Comparison of ENCODE assay signal across 8 cellular contexts in the genomic region with DNA sequence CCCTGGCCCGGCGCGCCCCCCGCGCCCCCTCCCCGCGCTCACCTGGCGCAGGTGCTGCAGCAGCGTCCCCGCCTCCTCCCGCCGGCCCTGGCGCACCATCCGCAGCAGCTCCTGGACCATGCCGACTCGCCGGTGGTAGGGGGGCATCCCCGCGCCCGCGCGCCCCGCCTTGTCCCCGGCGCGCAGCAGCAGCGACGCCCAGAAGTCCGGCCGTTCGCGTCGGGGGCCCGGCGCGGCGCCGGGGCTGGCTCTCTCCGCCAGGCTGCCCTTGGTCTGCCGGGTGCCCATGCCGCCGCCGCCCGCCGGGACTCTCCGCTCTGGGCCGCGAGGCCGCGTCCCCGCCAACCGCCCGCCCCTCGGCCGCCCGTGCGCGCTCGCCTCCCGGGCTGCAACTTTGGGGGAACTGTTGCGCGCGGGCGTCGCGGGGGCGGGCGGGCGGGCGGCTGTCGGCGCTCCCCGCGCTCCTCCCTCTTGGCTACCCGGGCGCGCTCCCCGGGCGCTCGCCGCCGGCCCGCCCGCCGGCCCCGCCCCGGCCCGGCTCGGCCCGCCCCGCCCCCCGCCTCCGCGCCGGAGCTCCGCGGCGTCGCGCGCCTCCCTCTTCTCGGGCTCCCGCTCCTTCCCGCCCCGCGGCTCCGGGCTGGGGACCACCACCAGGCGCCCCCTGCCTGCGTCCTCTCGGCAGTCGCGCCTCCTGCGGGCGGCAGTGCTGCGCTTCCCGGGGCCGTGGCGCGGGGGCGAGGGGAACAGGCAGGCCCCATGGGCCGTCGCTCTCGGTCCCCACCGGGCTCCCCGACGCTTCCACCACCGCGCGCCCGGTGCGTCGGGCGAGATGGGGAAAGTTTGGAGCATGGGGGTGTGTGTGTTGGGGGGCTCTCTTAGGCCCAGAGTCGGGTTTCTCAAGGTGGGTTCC. TPM values are rescaled to one million over a fixed set of nuclear protein-coding genes. Genes with fewer than 3 reads are reported as not detected.
DNase-seq lines count a peak whose midpoint lies in the region; ATAC-seq and TF ChIP-seq lines count a peak whose summit lies in the region.

LRRC75A (minus strand) TSS at position 491 of the 910 bp plus-strand sequence; CDS start at position 288, 203 bp downstream.

- H3K36me3 Mint-ChIP-seq in CD4-positive, alpha-beta T cell (ENCODE audit: low read depth) = no peaks in the 10 kb centered on the region
- no peaks in the 10 kb centered on the region for H3K36me3 Mint-ChIP-seq in activated naive CD8-positive, alpha-beta T cell treated with anti-CD3 and anti-CD28 coated beads for 36 hours

- no peaks in the 10 kb centered on the region for H3K9me3 Mint-ChIP-seq in CD4-positive, alpha-beta T cell
- H3K9me3 Mint-ChIP-seq in activated naive CD8-positive, alpha-beta T cell treated with anti-CD3 and anti-CD28 coated beads for 36 hours = no peaks in the 10 kb centered on the region

- H3K4me3 Mint-ChIP-seq in CD4-positive, alpha-beta T cell = peak within 1 kb of the TSS; percentile 89
- H3K4me3 Mint-ChIP-seq in activated naive CD8-positive, alpha-beta T cell treated with anti-CD3 and anti-CD28 coated beads for 36 hours = peak within 1 kb of the TSS; percentile 70

- H3K27me3 ChIP-seq in CD4-positive, alpha-beta T cell (ENCODE audit: control insufficient read depth, insufficient read depth, low read length) = no peaks in the 10 kb centered on the region

- no peaks in the 10 kb centered on the region for H3K27me3 Mint-ChIP-seq in CD4-positive, alpha-beta T cell
- H3K27me3 Mint-ChIP-seq in activated naive CD8-positive, alpha-beta T cell treated with anti-CD3 and anti-CD28 coated beads for 36 hours = peaks cover 3% of the 10 kb centered on the region

- H3K4me1 ChIP-seq in HEK293 (ENCODE audit: control insufficient read depth, insufficient read depth, low read length) = peaks cover 9% of the 10 kb centered on the region

- no peak within 1 kb of the TSS for H3K27ac ChIP-seq in CD4-positive, alpha-beta T cell (ENCODE audit: low read depth, low read length)
- H3K27ac ChIP-seq in HEK293 (ENCODE audit: extremely low read depth, low read depth, low read length) = peak within 1 kb of the TSS; percentile 69; the same call in 1 of the 2 replicates

- H3K36me3 ChIP-seq in HEK293 (ENCODE audit: control insufficient read depth in 2 of 2, insufficient read depth in 1 of 2, low read length in 2 of 2) = no peaks in the 10 kb centered on the region

- peak; percentile 87 for ATAC-seq in CD4-positive, alpha-beta T cell (ENCODE audit: poor library complexity)
- ATAC-seq in left ventricle myocardium superior = peak; percentile 91
- no peak for ATAC-seq in HG03460 (IDR thresholded peaks at IDR 0.05; ENCODE audit: unreplicated experiment)
- no peak for ATAC-seq in GM19324 (IDR thresholded peaks at IDR 0.05; ENCODE audit: low FRiP score, unreplicated experiment)

- no peak within 1 kb of the TSS for H3K27ac Mint-ChIP-seq in CD4-positive, alpha-beta T cell
- peak within 1 kb of the TSS; percentile 16 for H3K27ac Mint-ChIP-seq in activated naive CD8-positive, alpha-beta T cell treated with anti-CD3 and anti-CD28 coated beads for 36 hours

- TF ChIP-seq CTCF in CD4-positive, alpha-beta T cell (IDR thresholded peaks at IDR 0.05) = no peak
- TF ChIP-seq CTCF in HEK293 (tag by site-specific recombination; IDR thresholded peaks at IDR 0.05) = 0 out of 2 replicates have a peak, but pooled peaks have one; percentile 22

- H3K4me1 Mint-ChIP-seq in CD4-positive, alpha-beta T cell (ENCODE audit: low read depth) = peaks cover 12% of the 10 kb centered on the region
- peaks cover 12% of the 10 kb centered on the region for H3K4me1 Mint-ChIP-seq in activated naive CD8-positive, alpha-beta T cell treated with anti-CD3 and anti-CD28 coated beads for 36 hours

- peak within 1 kb of the TSS; percentile 50 for H3K4me3 ChIP-seq in HEK293 (ENCODE audit: low read depth, low read length)

- DNase-seq in CD4-positive, alpha-beta T cell = peak; percentile 17 to 60 (median 38)
- peak; percentile 30 for DNase-seq in SHP77 treated with DMSO at 0.1 percent for 48 hours (lab: John Stamatoyannopoulos, UW)
- DNase-seq in activated naive CD8-positive, alpha-beta T cell treated with anti-CD3 and anti-CD28 coated beads for 36 hours = peak; percentile 72
- peak; percentile 76 for DNase-seq in left ventricle myocardium superior
- peak; percentile 71 for DNase-seq in retina

- CTCF ChIA-PET in CD4-positive, alpha-beta T cell (lab: Charles Lee) = interaction anchor here (0.7 to 1.5 kb wide), 2 partner anchors 30 to 39 kb away, joined by 3 read pairs; no protein-coding TSS in a partner anchor
- CTCF ChIA-PET in HEK293 (lab: Yijun Ruan, JAX) = interaction anchor here (1.1 kb wide), 1 partner anchor 64 kb away, joined by 3 read pairs; no protein-coding TSS in a partner anchor

- intact Hi-C loops in CD4-positive, alpha-beta T cell (cut with DNase I, micrococcal nuclease) = loop anchor here in 1 of 2 experiments (2.0 to 5.0 kb wide), 2 partner anchors 43 to 55 kb away; no protein-coding TSS in a partner anchor
- intact Hi-C loops in left ventricle myocardium superior (cut with micrococcal nuclease) = no loop called here

- POLR2A ChIA-PET in CD4-positive, alpha-beta T cell (lab: Charles Lee) = interaction anchor here (0.6 to 1.3 kb wide), 2 partner anchors 93 to 111 kb away, joined by 3 read pairs; partner anchors contain the start of gene UBB
- POLR2A ChIA-PET in HEK293 (lab: Yijun Ruan, JAX) = interaction anchor here (1.1 to 2.8 kb wide), 2 partner anchors 25 to 111 kb away, joined by 7 to 8 read pairs; partner anchors contain the start of gene UBB

- no peaks in the 10 kb centered on the region for H3K9me3 ChIP-seq in CD4-positive, alpha-beta T cell (ENCODE audit: control insufficient read depth, low read length)
- no peaks in the 10 kb centered on the region for H3K9me3 ChIP-seq in HEK293 (ENCODE audit: control insufficient read depth, insufficient read depth, low read depth, low read length)

TF ChIP-seq in HEK293, 187 proteins besides CTCF, POLR2A, EP300 and RAD21 (continues in another document):
- TF ChIP-seq ZNF600 (tag by site-specific recombination; IDR thresholded peaks at IDR 0.05) = no peak
- no peak for TF ChIP-seq ZNF510 (tag by site-specific recombination; IDR thresholded peaks at IDR 0.05; ENCODE audit: insufficient replicate concordance)
- peak; percentile 69 for TF ChIP-seq ZIC2 (tag by site-specific recombination; IDR thresholded peaks at IDR 0.05)
- no peak for TF ChIP-seq SCRT1 (tag by site-specific recombination; IDR thresholded peaks at IDR 0.05; ENCODE audit: borderline replicate concordance)
- TF ChIP-seq ZNF561 (tag by site-specific recombination; IDR thresholded peaks at IDR 0.05; ENCODE audit: borderline replicate concordance) = 0 out of 2 replicates have a peak, but pooled peaks have one; percentile 29
- TF ChIP-seq BCL11B (tag by site-specific recombination; IDR thresholded peaks at IDR 0.05; ENCODE audit: low read depth) = no peak
- no peak for TF ChIP-seq ZNF184 (tag by site-specific recombination; IDR thresholded peaks at IDR 0.05)
- no peak for TF ChIP-seq TRIM28 (IDR thresholded peaks at IDR 0.05; ENCODE audit: borderline replicate concordance, low read length)
- TF ChIP-seq, protein P1, sequence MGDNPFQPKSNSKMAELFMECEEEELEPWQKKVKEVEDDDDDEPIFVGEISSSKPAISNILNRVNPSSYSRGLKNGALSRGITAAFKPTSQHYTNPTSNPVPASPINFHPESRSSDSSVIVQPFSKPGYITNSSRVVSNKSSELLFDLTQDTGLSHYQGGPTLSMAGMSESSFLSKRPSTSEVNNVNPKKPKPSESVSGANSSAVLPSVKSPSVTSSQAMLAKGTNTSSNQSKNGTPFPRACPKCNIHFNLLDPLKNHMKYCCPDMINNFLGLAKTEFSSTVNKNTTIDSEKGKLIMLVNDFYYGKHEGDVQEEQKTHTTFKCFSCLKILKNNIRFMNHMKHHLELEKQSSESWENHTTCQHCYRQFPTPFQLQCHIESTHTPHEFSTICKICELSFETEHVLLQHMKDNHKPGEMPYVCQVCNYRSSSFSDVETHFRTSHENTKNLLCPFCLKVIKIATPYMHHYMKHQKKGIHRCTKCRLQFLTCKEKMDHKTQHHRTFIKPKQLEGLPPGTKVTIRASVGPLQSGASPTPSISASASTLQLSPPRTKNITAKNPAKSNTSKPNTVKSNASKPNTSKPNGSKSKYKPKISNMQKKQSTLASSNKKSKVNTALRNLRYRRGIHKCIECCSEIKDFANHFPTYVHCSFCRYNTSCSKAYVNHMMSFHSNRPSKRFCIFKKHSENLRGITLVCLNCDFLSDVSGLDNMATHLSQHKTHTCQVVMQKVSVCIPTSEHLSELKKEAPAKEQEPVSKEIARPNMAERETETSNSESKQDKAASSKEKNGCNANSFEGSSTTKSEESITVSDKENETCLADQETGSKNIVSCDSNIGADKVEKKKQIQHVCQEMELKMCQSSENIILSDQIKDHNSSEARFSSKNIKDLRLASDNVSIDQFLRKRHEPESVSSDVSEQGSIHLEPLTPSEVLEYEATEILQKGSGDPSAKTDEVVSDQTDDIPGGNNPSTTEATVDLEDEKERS (tag by site-specific recombination; IDR thresholded peaks at IDR 0.05) = no peak
- peak; percentile 37; the same call in 1 of the 2 replicates for TF ChIP-seq PBX3 (CRISPR knock-in tag; IDR thresholded peaks at IDR 0.05)
- no peak for TF ChIP-seq ZNF175 (tag by site-specific recombination; IDR thresholded peaks at IDR 0.05)

RNA-seq across cellular contexts. Expression of gene LRRC75A, which starts in this region (rescaled TPM):
- total RNA-seq in CD4-positive, alpha-beta T cell = 1 to 10 TPM; 1.5 to 1.9 TPM
- 1 to 10 TPM; 1.5 to 1.7 TPM for total RNA-seq in activated naive CD8-positive, alpha-beta T cell treated with anti-CD3 and anti-CD28 coated beads for 36 hours
- 0.47 TPM for total RNA-seq in left ventricle myocardium superior

Comparison
In these comparisons a context has a peak if more than half of its experiments do, and no peak if none do; other contexts are left out.
1. Peak in DNase-seq and ATAC-seq in left ventricle myocardium superior; RNA of the gene not detected or under 1 TPM.